ENCODE assay signal across 24 cellular contexts in the genomic region with DNA sequence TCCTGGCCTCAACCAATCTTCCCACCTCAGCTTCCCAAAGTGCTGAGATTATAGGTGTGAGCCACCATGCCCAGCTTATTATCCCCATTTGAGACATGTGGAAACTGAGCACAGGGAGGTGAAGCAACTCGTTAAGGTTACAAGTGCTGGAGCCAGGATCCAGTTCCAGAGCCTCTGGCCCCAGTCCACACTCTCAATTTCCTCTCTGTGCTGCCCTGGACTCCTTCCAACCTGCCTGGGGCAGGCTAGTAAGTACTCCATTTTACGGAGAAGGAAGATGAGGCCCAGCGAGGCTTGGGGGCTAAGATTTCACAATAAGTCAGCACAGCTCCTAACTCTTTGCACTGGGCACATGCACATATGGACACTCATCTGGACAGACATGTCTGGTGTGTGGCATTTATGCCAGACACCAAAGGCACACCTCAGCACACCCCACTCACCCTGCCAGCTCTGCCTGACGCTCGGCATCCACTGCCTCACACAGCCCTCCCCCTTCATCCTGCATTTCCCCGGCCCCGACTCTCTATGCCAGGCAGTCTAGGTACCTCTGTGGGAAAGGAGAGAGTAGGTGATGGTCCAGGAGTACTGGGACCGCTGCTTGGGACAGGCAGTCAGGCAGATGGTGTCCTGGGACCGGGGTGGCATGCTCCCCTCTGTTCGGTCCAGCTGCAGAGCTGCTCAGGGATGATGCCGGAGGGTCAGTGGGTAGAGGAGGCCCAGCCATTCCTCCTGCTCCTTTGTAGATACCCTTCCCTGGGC. TPM values are rescaled to one million over a fixed set of nuclear protein-coding genes. Genes with fewer than 3 reads are reported as not detected.
DNase-seq lines count a peak whose midpoint lies in the region; ATAC-seq and TF ChIP-seq lines count a peak whose summit lies in the region.
"Had no signal": no experiment of that assay in that cellular context is flagged by ENCODE, and none has a peak within 500 bp of the region (broad histone marks: within the 10 kb centered on the region; RNA-seq: fewer than 3 reads in every experiment).

No MANE protein-coding gene starts in this region.

- no peaks in the 10 kb centered on the region for H3K9me3 ChIP-seq in osteoblast (ENCODE audit: low read depth, low read length)
- H3K9me3 ChIP-seq: transverse colon had no signal

- no peaks in the 10 kb centered on the region for H3K36me3 Mint-ChIP-seq in chondrocyte (ENCODE audit: low read depth)
- H3K36me3 Mint-ChIP-seq: activated CD8-positive, alpha-beta memory T cell treated with anti-CD3 and anti-CD28 coated beads, Interleukin-2, amount 10 ng/mL, durations not matched to agents 7 days and 5 days; activated naive CD8-positive, alpha-beta T cell had no signal

- no peaks in the 10 kb centered on the region for H3K9me3 Mint-ChIP-seq in chondrocyte (ENCODE audit: low read depth)

- H3K79me2 ChIP-seq in osteoblast (ENCODE audit: insufficient read depth, low read length): no peaks in the 10 kb centered on the region

- H3K4me1 ChIP-seq in osteoblast (ENCODE audit: insufficient read depth, low read length): no peaks in the 10 kb centered on the region
- H3K4me1 ChIP-seq: transverse colon had no signal

- H3K27ac Mint-ChIP-seq in chondrocyte (ENCODE audit: unreplicated experiment): no peak overlapping the region
- H3K27ac Mint-ChIP-seq: activated CD8-positive, alpha-beta memory T cell treated with anti-CD3 and anti-CD28 coated beads, Interleukin-2, amount 10 ng/mL, durations not matched to agents 7 days and 5 days; activated naive CD8-positive, alpha-beta T cell had no signal

- DNase-seq in DMS 273 (lab: John Stamatoyannopoulos, UW; ENCODE audit: unreplicated experiment): peak; percentile 23
- DNase-seq in DMS 273 treated with DMSO at 0.1 percent for 48 hours (lab: John Stamatoyannopoulos, UW): no peak
- peak; percentile 23 for DNase-seq in NCI-H1092 treated with DMSO at 0.1 percent for 48 hours (lab: John Stamatoyannopoulos, UW)
- peak; percentile 49 for DNase-seq in chondrocyte (ENCODE audit: low spot score)
- peak; percentile 58 for DNase-seq in osteoblast (ENCODE audit: insufficient read length, low spot score, missing footprints)
- DNase-seq in HuH-7 (ENCODE audit: low spot score): no peak
- no peak for DNase-seq in retina
- DNase-seq: activated CD4-positive, alpha-beta T cell treated with anti-CD3 and anti-CD28 coated beads for 48 hours; activated CD8-positive, alpha-beta memory T cell treated with anti-CD3 and anti-CD28 coated beads, Interleukin-2, amount 10 ng/mL, durations not matched to agents 7 days and 5 days; cerebellar nuclear complex; DMS79 treated with DMSO at 0.1 percent for 48 hours; effector memory CD4-positive, alpha-beta T cell; stimulated activated CD4-positive, alpha-beta T cell treated with anti-CD3 and anti-CD28 coated beads, Interleukin-2, amount 100 ng/mL, for 48 hours; stimulated activated naive CD4-positive, alpha-beta T cell; transverse colon had no signal

- no peaks in the 10 kb centered on the region for H3K36me3 ChIP-seq in osteoblast (ENCODE audit: insufficient read depth, low read length)
- H3K36me3 ChIP-seq: transverse colon had no signal

- no peak overlapping the region for H3K4me3 Mint-ChIP-seq in chondrocyte (ENCODE audit: unreplicated experiment)
- H3K4me3 Mint-ChIP-seq: activated CD8-positive, alpha-beta memory T cell treated with anti-CD3 and anti-CD28 coated beads, Interleukin-2, amount 10 ng/mL, durations not matched to agents 7 days and 5 days; activated naive CD8-positive, alpha-beta T cell had no signal

- H2AFZ ChIP-seq in osteoblast (ENCODE audit: low read length): no peak overlapping the region

- no peak overlapping the region for H3K4me3 ChIP-seq in osteoblast (ENCODE audit: insufficient read depth, low read length)
- H3K4me3 ChIP-seq: lung, skin epidermis, transverse colon had no signal

- no peak overlapping the region for H3K27ac ChIP-seq in osteoblast (ENCODE audit: low read depth, low read length)
- H3K27ac ChIP-seq: 22Rv1, skin epidermis, transverse colon had no signal

- no peaks in the 10 kb centered on the region for H4K20me1 ChIP-seq in osteoblast (ENCODE audit: insufficient read depth, low read length)

- no peak for ATAC-seq in HG02870 (IDR thresholded peaks at IDR 0.05; ENCODE audit: unreplicated experiment)
- ATAC-seq: activated CD8-positive, alpha-beta memory T cell treated with anti-CD3 and anti-CD28 coated beads, Interleukin-2, amount 10 ng/mL, durations not matched to agents 7 days and 5 days; Right ventricle myocardium inferior had no signal

- no peak for TF ChIP-seq CTCF in chondrocyte (IDR thresholded peaks at IDR 0.05)
- no peak for TF ChIP-seq CTCF in osteoblast (IDR thresholded peaks at IDR 0.05; ENCODE audit: extremely low read depth, low read depth, low read length)

- H3K4me2 ChIP-seq in osteoblast (ENCODE audit: insufficient read depth, low read length): no peak overlapping the region

- H3K27me3 Mint-ChIP-seq in chondrocyte (ENCODE audit: low read depth): peaks cover 39% of the 10 kb centered on the region

- H3K27me3 ChIP-seq in osteoblast (ENCODE audit: insufficient read depth, low read length): peaks cover 34% of the 10 kb centered on the region
- H3K27me3 ChIP-seq: transverse colon had no signal

- H3K4me1 Mint-ChIP-seq in chondrocyte (ENCODE audit: low read depth): no peaks in the 10 kb centered on the region
- H3K4me1 Mint-ChIP-seq: activated CD8-positive, alpha-beta memory T cell treated with anti-CD3 and anti-CD28 coated beads, Interleukin-2, amount 10 ng/mL, durations not matched to agents 7 days and 5 days had no signal

RNA-seq across cellular contexts. Expression of a gene that starts 20.5 kb away (rescaled TPM):
- not detected in 3 replicates for total RNA-seq in chondrocyte
- not detected in 2 replicates for total RNA-seq in osteoblast
- total RNA-seq: activated CD8-positive, alpha-beta memory T cell treated with anti-CD3 and anti-CD28 coated beads, Interleukin-2, amount 10 ng/mL, durations not matched to agents 7 days and 5 days; Right ventricle myocardium inferior; T-helper 1 cell treated with Interleukin-12 subunit alpha and Interleukin-12 subunit beta and Interleukin-4 antibody, amounts not matched to agents 30 ng/mL and 1 ng/mL, for 36 hours had no signal

RNA-seq across cellular contexts. Expression of a gene that starts 27.6 kb away (rescaled TPM):
- total RNA-seq in chondrocyte: not detected in 3 replicates
- total RNA-seq in osteoblast: not detected in 2 replicates
- total RNA-seq: activated CD8-positive, alpha-beta memory T cell treated with anti-CD3 and anti-CD28 coated beads, Interleukin-2, amount 10 ng/mL, durations not matched to agents 7 days and 5 days; astrocyte; lung; pulmonary artery endothelial cell; Right ventricle myocardium inferior; T-helper 1 cell treated with Interleukin-12 subunit alpha and Interleukin-12 subunit beta and Interleukin-4 antibody, amounts not matched to agents 30 ng/mL and 1 ng/mL, for 36 hours had no signal

RNA-seq across cellular contexts. Expression of a gene that starts 35.8 kb away (rescaled TPM):
- not detected in 3 replicates for total RNA-seq in chondrocyte
- not detected in 2 replicates for total RNA-seq in osteoblast
- total RNA-seq: activated CD8-positive, alpha-beta memory T cell treated with anti-CD3 and anti-CD28 coated beads, Interleukin-2, amount 10 ng/mL, durations not matched to agents 7 days and 5 days; astrocyte; lung; pulmonary artery endothelial cell; Right ventricle myocardium inferior; T-helper 1 cell treated with Interleukin-12 subunit alpha and Interleukin-12 subunit beta and Interleukin-4 antibody, amounts not matched to agents 30 ng/mL and 1 ng/mL, for 36 hours had no signal

RNA-seq across cellular contexts. Expression of a gene that starts 39.9 kb away (rescaled TPM):
- 0.19 TPM in 1 of 3 replicates, not detected in the others for total RNA-seq in chondrocyte
- total RNA-seq in osteoblast: under 0.01 and 0.29 TPM in 2 replicates
- total RNA-seq: activated CD8-positive, alpha-beta memory T cell treated with anti-CD3 and anti-CD28 coated beads, Interleukin-2, amount 10 ng/mL, durations not matched to agents 7 days and 5 days; astrocyte; Right ventricle myocardium inferior; T-helper 1 cell treated with Interleukin-12 subunit alpha and Interleukin-12 subunit beta and Interleukin-4 antibody, amounts not matched to agents 30 ng/mL and 1 ng/mL, for 36 hours had no signal

Comparison
In these comparisons a context has a peak if more than half of its experiments do, and no peak if none do; other contexts are left out.
1. DNase-seq: peak in DMS 273 (single experiment), NCI-H1092 treated with DMSO at 0.1 percent for 48 hours (single experiment), chondrocyte (single experiment) and osteoblast (single experiment); none in DMS 273 treated with DMSO at 0.1 percent for 48 hours (single experiment), HuH-7 (single experiment) and retina (single experiment).